In genomic region chr1:938088-938683, GRCh38 we compare ENCODE assay signal across 9 cellular contexts. TPM values are rescaled to one million over a fixed set of nuclear protein-coding genes. Genes with fewer than 3 reads are reported as not detected.
DNase-seq lines count a peak whose midpoint lies in the region; ATAC-seq and TF ChIP-seq lines count a peak whose summit lies in the region.
"Had no signal": no experiment of that assay in that cellular context is flagged by ENCODE, and none has a peak within 500 bp of the region (broad histone marks: within the 10 kb centered on the region; RNA-seq: fewer than 3 reads in every experiment).

No MANE protein-coding gene starts in this region.

- intact Hi-C loops in sciatic nerve (cut with DNase I) = no loop called here

- TF ChIP-seq CTCF in GM12873 (IDR thresholded peaks at IDR 0.05; ENCODE audit: insufficient read depth, low read depth, low read length, missing control alignments) (peak; percentile 35), fibroblast of mammary gland (conservative IDR thresholded peaks at IDR 0.05; ENCODE audit: control insufficient read depth, insufficient read depth, low read depth, low read length) (peak; percentile 41)

- peak; percentile 80 for DNase-seq in RPMI8226
- DNase-seq in fibroblast of mammary gland (ENCODE audit: low read depth) = no peak
- no peak for DNase-seq in sciatic nerve (ENCODE audit: low spot score)
- no peak for DNase-seq in NCI-H446 (lab: John Stamatoyannopoulos, UW)
- no peak for DNase-seq in activated CD8-positive, alpha-beta memory T cell treated with anti-CD3 and anti-CD28 coated beads, Interleukin-2, amount 50 U/mL, for 48 hours
- no peak for DNase-seq in NCI-H2029 (lab: John Stamatoyannopoulos, UW)
- no peak for DNase-seq in NCI-H2196 (lab: John Stamatoyannopoulos, UW; ENCODE audit: unreplicated experiment)
- DNase-seq: activated CD4-positive, alpha-beta T cell treated with anti-CD3 and anti-CD28 coated beads for 1 hour had no signal

- ATAC-seq in sciatic nerve = peak; percentile 8

- H3K4me3 ChIP-seq in fibroblast of mammary gland (ENCODE audit: control insufficient read depth, low read depth, low read length) = no peak overlapping the region

RNA-seq across cellular contexts. Expression of gene SAMD11, which starts 14.5 kb away (rescaled TPM):
- 6.4 TPM for total RNA-seq in sciatic nerve

RNA-seq across cellular contexts. Expression of gene NOC2L, which starts 20.9 kb away (rescaled TPM):
- 43.7 TPM for total RNA-seq in sciatic nerve

RNA-seq across cellular contexts. Expression of gene KLHL17, which starts 22.2 kb away (rescaled TPM):
- 10.6 TPM for total RNA-seq in sciatic nerve

RNA-seq across cellular contexts. Expression of gene PLEKHN1, which starts 28.1 kb away (rescaled TPM):
- total RNA-seq in sciatic nerve = 0.40 TPM

RNA-seq across cellular contexts. Expression of gene PERM1, which starts 43.7 kb away (rescaled TPM):
- total RNA-seq in sciatic nerve = not detected
